11 cellular contexts compared by ENCODE assay signal in genomic region chr11:65298655-65299179, GRCh38. TPM values are rescaled to one million over a fixed set of nuclear protein-coding genes. Genes with fewer than 3 reads are reported as not detected.
A peak's percentile ranks its signal among the peaks of the same experiment; 100 is the strongest.
DNase-seq lines count a peak whose midpoint lies in the region; ATAC-seq, FAIRE-seq and TF ChIP-seq lines count a peak whose summit lies in the region.
"Had no signal": no experiment of that assay in that cellular context is flagged by ENCODE, and none has a peak within 500 bp of the region (broad histone marks: within the 10 kb centered on the region; RNA-seq: fewer than 3 reads in every experiment).

No MANE protein-coding gene starts in this region.

- TF ChIP-seq CTCF in AG10803 (conservative IDR thresholded peaks at IDR 0.05; ENCODE audit: low read length) = no peak
- no peak for TF ChIP-seq CTCF in brain (conservative IDR thresholded peaks at IDR 0.05)

- peaks cover 76% of the 10 kb centered on the region for H3K4me1 Mint-ChIP-seq in brain

- no peaks in the 10 kb centered on the region for H3K27me3 ChIP-seq in right cardiac atrium (ENCODE audit: control insufficient read depth, insufficient read depth)

- ATAC-seq in right cardiac atrium = peak; percentile 61 to 69
- no peak for ATAC-seq in HG02623 (IDR thresholded peaks at IDR 0.05; ENCODE audit: unreplicated experiment)
- ATAC-seq: GM23338 had no signal

- H3K4me3 ChIP-seq in AG10803 (ENCODE audit: low read length) (peak overlapping the region; percentile 31), right cardiac atrium (ENCODE audit: low read length) (no peak overlapping the region)
- H3K4me3 ChIP-seq: GM23338 had no signal

- peak overlapping the region in 4 of 5 experiments; percentile 66 to 98 (median 94) for H3K27ac Mint-ChIP-seq in brain
- H3K27ac Mint-ChIP-seq: GM23338 had no signal

- peaks cover 0 to 3% (median 0%) of the 10 kb centered on the region in 5 experiments for H3K9me3 Mint-ChIP-seq in brain
- H3K9me3 Mint-ChIP-seq: GM23338 had no signal

- H3K27ac ChIP-seq in right cardiac atrium (ENCODE audit: low read length) = peak overlapping the region; percentile 94

- H3K36me3 Mint-ChIP-seq in brain = peaks cover 23% of the 10 kb centered on the region

- WGBS in right cardiac atrium = 44% methylated on average over 12 of the region's 12 CpGs

- H3K9me3 ChIP-seq in right cardiac atrium (ENCODE audit: control insufficient read depth, low read length) = no peaks in the 10 kb centered on the region
- H3K9me3 ChIP-seq: SK-N-SH had no signal

- peak; percentile 92 for DNase-seq in AG10803 (ENCODE audit: low read depth)
- DNase-seq in right cardiac atrium = peak; percentile 80 to 89 (median 88)
- DNase-seq in posterior vena cava (ENCODE audit: low spot score) = peak; percentile 91
- DNase-seq in OCI-M1 (lab: John Stamatoyannopoulos, UW) = no peak
- DNase-seq in HTR-8/SVneo (ENCODE audit: insufficient read length, low spot score) = no peak
- no peak for DNase-seq in NCI-H1694 treated with DMSO at 0.1 percent for 48 hours (lab: John Stamatoyannopoulos, UW)
- DNase-seq: SK-N-SH had no signal

- no peak for FAIRE-seq in HTR-8/SVneo (lab: Jason Lieb, UNC)

- H3K4me1 ChIP-seq in right cardiac atrium (ENCODE audit: control insufficient read depth, insufficient read depth, low read length) = peaks cover 20% of the 10 kb centered on the region

- H3K4me3 Mint-ChIP-seq in brain = peak overlapping the region in 2 of 5 experiments; percentile 70 to 79
- H3K4me3 Mint-ChIP-seq: GM23338 had no signal

- intact Hi-C loops in right cardiac atrium (cut with DNase I) (loop anchor here in 1 of 4 donors (2.0 kb wide), 1 partner anchor 30 kb away; no protein-coding TSS in a partner anchor), posterior vena cava (cut with DNase I) (no loop called here)

- H3K27me3 Mint-ChIP-seq in brain = no peaks in the 10 kb centered on the region

RNA-seq across cellular contexts. Expression of gene CDC42EP2, which starts 15.9 kb away (rescaled TPM):
- polyA plus RNA-seq in brain (ENCODE audit: insufficient read depth, low read depth, low replicate concordance) = 8.3 TPM
- total RNA-seq in right cardiac atrium = 10 to 100 TPM in 2 of 4 donors, 1 to 10 TPM in 2; 9.1 to 21.2 (median 10.7) TPM
- polyA plus RNA-seq in right cardiac atrium = 12.2 TPM
- 10 to 100 TPM; 15.7 to 16.2 TPM for total RNA-seq in posterior vena cava

RNA-seq across cellular contexts. Expression of gene DPF2, which starts 34.9 kb away (rescaled TPM):
- polyA plus RNA-seq in brain (ENCODE audit: insufficient read depth, low read depth, low replicate concordance) = 75.7 TPM
- 10 to 100 TPM; 51.9 to 61.6 (median 59.7) TPM for total RNA-seq in right cardiac atrium
- 33.2 TPM for polyA plus RNA-seq in right cardiac atrium
- total RNA-seq in posterior vena cava = 10 to 100 TPM; 38.2 to 55.6 TPM

RNA-seq across cellular contexts. Expression of gene POLA2, which starts 37.0 kb away (rescaled TPM):
- polyA plus RNA-seq in brain (ENCODE audit: insufficient read depth, low read depth, low replicate concordance) (26.4 TPM), right cardiac atrium (5.7 TPM)
- total RNA-seq in right cardiac atrium (10 to 100 TPM in 1 of 4 donors, 1 to 10 TPM in 3; 5.8 to 13.1 (median 7.5) TPM), posterior vena cava (1 to 10 TPM; 6.0 to 6.1 TPM)

RNA-seq across cellular contexts. Expression of gene TIGD3, which starts 55.8 kb away (rescaled TPM):
- polyA plus RNA-seq in brain (ENCODE audit: insufficient read depth, low read depth, low replicate concordance) (7.1 TPM), right cardiac atrium (0.20 TPM)
- total RNA-seq in right cardiac atrium (under 1 TPM in 3 of 4 donors, not detected in 1; 0.14 to 0.23 (median 0.15) TPM), posterior vena cava (not detected)
- total RNA-seq: subcutaneous adipose tissue had no signal

Comparison
In these comparisons a context has a peak if more than half of its experiments do, and no peak if none do; other contexts are left out.
1. DNase-seq: peak in AG10803 (single experiment), right cardiac atrium (3 of 3) and posterior vena cava (single experiment); none in OCI-M1 (single experiment), HTR-8/SVneo (single experiment) and NCI-H1694 treated with DMSO at 0.1 percent for 48 hours (single experiment).